Comparison of ENCODE assay signal across 8 cellular contexts in the genomic region with DNA sequence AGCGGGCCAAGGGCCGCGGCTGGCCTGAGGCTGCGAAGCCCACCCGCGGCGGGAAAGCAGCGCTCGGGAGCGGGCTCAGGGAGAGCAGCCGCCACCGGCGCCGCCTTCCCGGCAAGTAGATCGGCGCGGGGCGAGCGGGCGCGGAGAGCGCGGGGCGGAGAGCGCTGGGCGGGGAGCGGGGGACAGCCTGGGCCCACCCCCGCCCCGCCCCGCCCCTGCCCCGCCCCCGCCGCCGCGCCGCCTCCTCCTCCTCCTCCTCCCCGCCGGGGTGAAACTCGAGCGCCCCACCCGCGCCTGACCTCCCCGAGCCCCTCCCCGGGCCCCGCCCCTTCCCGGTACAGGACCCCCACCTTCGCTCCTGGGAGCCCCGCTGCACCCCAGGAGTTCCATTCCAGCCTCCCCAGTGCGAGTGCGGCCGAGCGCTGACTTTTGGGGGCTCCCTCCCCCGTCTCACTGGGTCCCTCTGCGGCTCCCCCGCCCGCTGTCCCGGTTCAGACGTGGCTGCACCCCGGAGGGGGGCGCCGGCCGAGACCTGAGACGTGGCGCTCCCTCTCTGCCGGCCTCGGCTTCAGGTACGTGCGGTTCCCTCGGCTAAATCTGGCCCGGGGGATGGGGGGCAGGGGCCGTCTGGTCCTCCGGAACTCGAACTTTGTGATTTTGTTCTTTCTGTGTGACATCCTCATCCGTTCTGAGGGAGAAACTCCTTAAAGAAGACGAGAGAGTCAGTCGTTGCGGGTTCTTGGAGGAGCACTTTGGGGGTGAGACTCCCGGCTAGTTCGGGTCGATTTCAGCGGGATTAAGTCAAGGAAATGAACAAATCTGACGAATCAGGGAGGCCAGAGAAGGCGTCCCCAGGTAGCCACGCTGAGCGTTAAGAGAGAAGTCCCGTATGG. TPM values are rescaled to one million over a fixed set of nuclear protein-coding genes. Genes with fewer than 3 reads are reported as not detected.
DNase-seq lines count a peak whose midpoint lies in the region; ATAC-seq and TF ChIP-seq lines count a peak whose summit lies in the region.

A gene with protein sequence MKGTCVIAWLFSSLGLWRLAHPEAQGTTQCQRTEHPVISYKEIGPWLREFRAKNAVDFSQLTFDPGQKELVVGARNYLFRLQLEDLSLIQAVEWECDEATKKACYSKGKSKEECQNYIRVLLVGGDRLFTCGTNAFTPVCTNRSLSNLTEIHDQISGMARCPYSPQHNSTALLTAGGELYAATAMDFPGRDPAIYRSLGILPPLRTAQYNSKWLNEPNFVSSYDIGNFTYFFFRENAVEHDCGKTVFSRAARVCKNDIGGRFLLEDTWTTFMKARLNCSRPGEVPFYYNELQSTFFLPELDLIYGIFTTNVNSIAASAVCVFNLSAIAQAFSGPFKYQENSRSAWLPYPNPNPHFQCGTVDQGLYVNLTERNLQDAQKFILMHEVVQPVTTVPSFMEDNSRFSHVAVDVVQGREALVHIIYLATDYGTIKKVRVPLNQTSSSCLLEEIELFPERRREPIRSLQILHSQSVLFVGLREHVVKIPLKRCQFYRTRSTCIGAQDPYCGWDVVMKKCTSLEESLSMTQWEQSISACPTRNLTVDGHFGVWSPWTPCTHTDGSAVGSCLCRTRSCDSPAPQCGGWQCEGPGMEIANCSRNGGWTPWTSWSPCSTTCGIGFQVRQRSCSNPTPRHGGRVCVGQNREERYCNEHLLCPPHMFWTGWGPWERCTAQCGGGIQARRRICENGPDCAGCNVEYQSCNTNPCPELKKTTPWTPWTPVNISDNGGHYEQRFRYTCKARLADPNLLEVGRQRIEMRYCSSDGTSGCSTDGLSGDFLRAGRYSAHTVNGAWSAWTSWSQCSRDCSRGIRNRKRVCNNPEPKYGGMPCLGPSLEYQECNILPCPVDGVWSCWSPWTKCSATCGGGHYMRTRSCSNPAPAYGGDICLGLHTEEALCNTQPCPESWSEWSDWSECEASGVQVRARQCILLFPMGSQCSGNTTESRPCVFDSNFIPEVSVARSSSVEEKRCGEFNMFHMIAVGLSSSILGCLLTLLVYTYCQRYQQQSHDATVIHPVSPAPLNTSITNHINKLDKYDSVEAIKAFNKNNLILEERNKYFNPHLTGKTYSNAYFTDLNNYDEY (minus strand): TSS at position 117 of the 893 bp plus-strand sequence. CDS start 166,129 bp downstream, outside the sequence.

- peak within 1 kb of the TSS; percentile 68 for H3K9ac ChIP-seq in H9 (ENCODE audit: extremely low read depth, insufficient read length, low read length)

- CTCF ChIA-PET in activated B cell treated with CpG ODN at 0.5 μM for 24 hours (lab: Charles Lee): no interaction called here

- peaks cover 13 to 24% (median 20%) of the 10 kb centered on the region in 3 experiments; a peak in 6 of 7 replicates for H3K36me3 Mint-ChIP-seq in H9 (ENCODE audit: insufficient read depth in 1 of 3, low read depth in 3 of 3)
- no peaks in the 10 kb centered on the region for H3K36me3 Mint-ChIP-seq in activated B cell treated with CpG ODN at 0.5 μM for 24 hours (ENCODE audit: low read depth)

- no peak within 1 kb of the TSS for H3K23ac ChIP-seq in H9 (ENCODE audit: insufficient read length, low read depth, low read length)

- DNase-seq in Ammon's horn (ENCODE audit: low spot score) (peak; percentile 80), H9 (peak; percentile 85), activated B cell treated with CpG ODN at 0.5 μM for 24 hours (no peak), midbrain (lab: John Stamatoyannopoulos, UW) (peak; percentile 49), tibial artery (peak; percentile 52 to 84)

- H2AK5ac ChIP-seq in H9 (ENCODE audit: insufficient read length, low read length): no peak within 1 kb of the TSS

- no peaks in the 10 kb centered on the region for H4K20me1 ChIP-seq in H9 (ENCODE audit: control insufficient read depth, insufficient read depth, insufficient read length)

- H3K9me3 ChIP-seq in H9 (ENCODE audit: control insufficient read depth, low read depth, low read length) (no peaks in the 10 kb centered on the region), esophagus (ENCODE audit: control insufficient read depth in 2 of 2, insufficient read depth in 1 of 2, low read depth in 1 of 2, low read length in 1 of 2) (no peaks in the 10 kb centered on the region), tibial artery (no peaks in the 10 kb centered on the region)

- H3K27ac Mint-ChIP-seq in H9 (peak within 1 kb of the TSS; percentile 65 to 93 (median 82); a peak in 4 of 7 replicates), activated B cell treated with CpG ODN at 0.5 μM for 24 hours (no peak within 1 kb of the TSS)

- no peak within 1 kb of the TSS for H3T11ph ChIP-seq in H9 (ENCODE audit: low read length)

- ATAC-seq in activated B cell treated with CpG ODN at 0.5 μM for 24 hours (ENCODE audit: low read depth): no peak
- ATAC-seq in HG03159 (IDR thresholded peaks at IDR 0.05; ENCODE audit: unreplicated experiment): no peak
- no peak for ATAC-seq in HG02763 (IDR thresholded peaks at IDR 0.05; ENCODE audit: unreplicated experiment)

- H3K14ac ChIP-seq in H9 (ENCODE audit: insufficient read depth, low read length): peak within 1 kb of the TSS; percentile 91

- peak within 1 kb of the TSS; percentile 89 for H3K18ac ChIP-seq in H9 (ENCODE audit: insufficient read length, low read depth, low read length)

- H2BK120ac ChIP-seq in H9 (ENCODE audit: low read depth, low read length, poor library complexity, severe bottlenecking): no peak within 1 kb of the TSS

- H3K9me3 Mint-ChIP-seq in H9: no peaks in the 10 kb centered on the region; a peak in 1 of 5 replicates
- no peaks in the 10 kb centered on the region for H3K9me3 Mint-ChIP-seq in activated B cell treated with CpG ODN at 0.5 μM for 24 hours

- no peak within 1 kb of the TSS for H3K4ac ChIP-seq in H9 (ENCODE audit: low read depth, low read length)

- no peak within 1 kb of the TSS for H3K56ac ChIP-seq in H9 (ENCODE audit: insufficient read length, low read depth, low read length)

- H3K27ac ChIP-seq in H9 (ENCODE audit: insufficient read length, low read depth, low read length) (no peak within 1 kb of the TSS), esophagus (ENCODE audit: low read depth in 2 of 2, low read length in 1 of 2) (peak within 1 kb of the TSS; percentile 89 to 92), tibial artery (peak within 1 kb of the TSS; percentile 92 to 93)

- H3K4me2 ChIP-seq in H9 (ENCODE audit: insufficient read depth, insufficient read length, low read length): peak within 1 kb of the TSS; percentile 74

- H2BK15ac ChIP-seq in H9 (ENCODE audit: low read depth, low read length): no peak within 1 kb of the TSS

- H3K27me3 Mint-ChIP-seq in H9 (ENCODE audit: low read depth): peaks cover 10% of the 10 kb centered on the region
- H3K27me3 Mint-ChIP-seq in activated B cell treated with CpG ODN at 0.5 μM for 24 hours: peaks cover 22% of the 10 kb centered on the region

- H3K23me2 ChIP-seq in H9 (ENCODE audit: insufficient read length, low read depth, low read length, poor library complexity, severe bottlenecking): peaks cover 20% of the 10 kb centered on the region

- H3K4me3 Mint-ChIP-seq in H9 (peak within 1 kb of the TSS; percentile 87 to 96), activated B cell treated with CpG ODN at 0.5 μM for 24 hours (peak within 1 kb of the TSS; percentile 4)

- no peaks in the 10 kb centered on the region for H3K79me2 ChIP-seq in H9 (ENCODE audit: insufficient read depth, low read length)

- H4K91ac ChIP-seq in H9 (ENCODE audit: insufficient read length, low read depth, low read length): no peak within 1 kb of the TSS

- H2BK12ac ChIP-seq in H9 (ENCODE audit: insufficient read length, low read depth, low read length): no peak within 1 kb of the TSS

- peaks cover 18 to 20% of the 10 kb centered on the region in 2 experiments for H3K4me1 Mint-ChIP-seq in H9
- peaks cover 13% of the 10 kb centered on the region for H3K4me1 Mint-ChIP-seq in activated B cell treated with CpG ODN at 0.5 μM for 24 hours

- POLR2A ChIA-PET in activated B cell treated with CpG ODN at 0.5 μM for 24 hours (lab: Charles Lee): no interaction called here

- H3K36me3 ChIP-seq in esophagus (ENCODE audit: control insufficient read depth in 2 of 2, insufficient read depth in 2 of 2, low read length in 1 of 2) (peaks cover 3 to 8% of the 10 kb centered on the region in 2 donors), tibial artery (peaks cover 3 to 19% (median 17%) of the 10 kb centered on the region in 3 donors)

- H4K5ac ChIP-seq in H9 (ENCODE audit: insufficient read length, low read depth, low read length): no peak within 1 kb of the TSS

- WGBS in H9 (ENCODE audit: extremely low coverage, insufficient read length, low lambda C conversion rate): no CpG with 5 or more reads among the region's 87 CpGs
- 3 to 4% methylated on average over 35 to 82 of the region's 87 CpGs for WGBS in esophagus, 2 donors

- intact Hi-C loops in activated B cell treated with CpG ODN at 0.5 μM for 24 hours (cut with micrococcal nuclease) (no loop called here), tibial artery (cut with DNase I; ENCODE audit: low total_unique reads) (loop anchor here (10.0 kb wide), 1 partner anchor 1671 kb away; no protein-coding TSS in a partner anchor)

- H2BK20ac ChIP-seq in H9 (ENCODE audit: low read depth, low read length, poor library complexity, severe bottlenecking): no peak within 1 kb of the TSS

- H4K8ac ChIP-seq in H9 (replicated peaks; ENCODE audit: insufficient read length, low read depth, low read length): no peak within 1 kb of the TSS

- peak within 1 kb of the TSS; percentile 24 for H2AFZ ChIP-seq in H9 (ENCODE audit: low read length)

- TF ChIP-seq CTCF in H9 (conservative IDR thresholded peaks at IDR 0.05) (0 out of 3 replicates have a peak, but pooled peaks have one; percentile 13), activated B cell treated with CpG ODN at 0.5 μM for 24 hours (IDR thresholded peaks at IDR 0.05) (no peak), tibial artery (IDR thresholded peaks at IDR 0.05) (no peak)

- H3K4me1 ChIP-seq in H9 (ENCODE audit: insufficient read depth, low read length) (0 out of 2 replicates have a peak, but pooled peaks cover 4% of the 10 kb centered on the region), esophagus (ENCODE audit: control insufficient read depth in 2 of 2, insufficient read depth in 2 of 2, low read length in 1 of 2) (peaks cover 0 to 4% of the 10 kb centered on the region in 2 donors), tibial artery (peaks cover 0 to 36% (median 18%) of the 10 kb centered on the region in 4 donors)

- no peaks in the 10 kb centered on the region for H3K79me1 ChIP-seq in H9 (ENCODE audit: insufficient read depth, low read depth, low read length, poor library complexity, severe bottlenecking)

- H3K4me3 ChIP-seq in esophagus (ENCODE audit: low read depth in 1 of 2, low read length in 2 of 2) (peak within 1 kb of the TSS; percentile 71 to 87), tibial artery (peak within 1 kb of the TSS; percentile 81 to 82)

- H3K27me3 ChIP-seq in H9 (ENCODE audit: insufficient read depth, low read length) (no peaks in the 10 kb centered on the region), esophagus (ENCODE audit: control insufficient read depth in 1 of 2, insufficient read depth in 2 of 2, low read length in 2 of 2) (no peaks in the 10 kb centered on the region), tibial artery (no peaks in the 10 kb centered on the region)

- no peak within 1 kb of the TSS for H2BK5ac ChIP-seq in H9 (ENCODE audit: insufficient read length, low read length)

RNA-seq across cellular contexts. Expression of the gene that starts here (rescaled TPM):
- total RNA-seq in H9 (2021): 4.1 and 4.3 TPM in 2 replicates
- total RNA-seq in activated B cell treated with CpG ODN at 0.5 μM for 24 hours: not detected in 2 replicates
- 1 to 10 TPM; 1.3 to 1.9 TPM for polyA plus RNA-seq in esophagus
